10 cellular contexts compared by ENCODE assay signal in genomic region chr19:38733493-38734175, GRCh38. TPM values are rescaled to one million over a fixed set of nuclear protein-coding genes. Genes with fewer than 3 reads are reported as not detected.
A peak's percentile ranks its signal among the peaks of the same experiment; 100 is the strongest.
DNase-seq lines count a peak whose midpoint lies in the region; ATAC-seq and TF ChIP-seq lines count a peak whose summit lies in the region.
"Had no signal": no experiment of that assay in that cellular context is flagged by ENCODE, and none has a peak within 500 bp of the region (broad histone marks: within the 10 kb centered on the region; RNA-seq: fewer than 3 reads in every experiment).

No MANE protein-coding gene starts in this region.

- peak overlapping the region in 3 of 10 donors; percentile 38 to 83 (median 67) for H3K4me3 Mint-ChIP-seq in naive thymus-derived CD4-positive, alpha-beta T cell

- H3K27ac ChIP-seq in AG04450 (ENCODE audit: low read depth, low read length) (peak overlapping the region; percentile 52), mammary epithelial cell (ENCODE audit: insufficient read depth, low read depth, low read length) (peak overlapping the region; percentile 15)
- H3K27ac ChIP-seq in naive thymus-derived CD4-positive, alpha-beta T cell (ENCODE audit: low read depth, low read length), result peak overlapping the region; percentile 47

- CTCF ChIA-PET in AG04450 (lab: Charles Lee), result interaction anchor here (0.9 to 1.8 kb wide), 3 partner anchors 36 to 197 kb away, joined by 3 to 13 read pairs (median 7); partner anchors contain the start of genes MRPS12 and SARS2
- CTCF ChIA-PET in mammary epithelial cell (lab: Charles Lee; ENCODE audit: low non-redundant PET), result no interaction called here
- CTCF ChIA-PET in naive thymus-derived CD4-positive, alpha-beta T cell (lab: Charles Lee), result interaction anchor here (0.6 to 2.3 kb wide), 4 partner anchors 9 to 221 kb away, joined by 4 to 6 read pairs (median 4); partner anchors contain the start of genes MRPS12 and SARS2

- no peak for ATAC-seq in naive thymus-derived CD4-positive, alpha-beta T cell

- no TSS peak for BruUV-seq in mammary epithelial cell (replicated peaks; lab: Mats Ljungman, UMichigan)

- no peak overlapping the region for H2AFZ ChIP-seq in mammary epithelial cell (ENCODE audit: low read depth, low read length)

- no peaks in the 10 kb centered on the region for H4K20me1 ChIP-seq in mammary epithelial cell (ENCODE audit: insufficient read depth, low read length)

- H3K9me3 ChIP-seq in AG04450 (ENCODE audit: control insufficient read depth, insufficient read depth, low read length), result no peaks in the 10 kb centered on the region
- H3K9me3 ChIP-seq in mammary epithelial cell (replicated peaks; ENCODE audit: insufficient read depth, low read length), result no peaks in the 10 kb centered on the region
- no peaks in the 10 kb centered on the region for H3K9me3 ChIP-seq in naive thymus-derived CD4-positive, alpha-beta T cell (ENCODE audit: control insufficient read depth in 2 of 3, low read length in 3 of 3)

- TF ChIP-seq CTCF in AG04450 (IDR thresholded peaks at IDR 0.05; ENCODE audit: low read depth, low read length) (no peak), mammary epithelial cell (conservative IDR thresholded peaks at IDR 0.05 in 1 of 2, IDR thresholded peaks at IDR 0.05 in 1 of 2; ENCODE audit: extremely low read depth in 1 of 2, insufficient read depth in 1 of 2, low read depth in 1 of 2, low read length in 2 of 2) (no peak)

- DNase-seq in AG04450 (ENCODE audit: low read depth, low spot score) (no peak), LHCN-M2 (ENCODE audit: low read depth) (peak; percentile 35), mammary epithelial cell (peak; percentile 48), DMS153 (lab: John Stamatoyannopoulos, UW) (no peak), AG20443 (ENCODE audit: low spot score) (no peak), NCI-H1694 treated with DMSO at 0.1 percent for 48 hours (lab: John Stamatoyannopoulos, UW) (no peak), NCI-H1105 treated with DMSO at 0.1 percent for 48 hours (lab: John Stamatoyannopoulos, UW) (no peak)
- no peak for DNase-seq in naive thymus-derived CD4-positive, alpha-beta T cell
- DNase-seq: erythroblast, GDM1 had no signal

- WGBS in mammary epithelial cell (ENCODE audit: low coverage, missing lambda C conversion rate), result 67% methylated on average over 2 of the region's 6 CpGs

- peaks cover 20% of the 10 kb centered on the region for H3K36me3 ChIP-seq in mammary epithelial cell (ENCODE audit: insufficient read depth, low read length)
- no peaks in the 10 kb centered on the region for H3K36me3 ChIP-seq in naive thymus-derived CD4-positive, alpha-beta T cell (ENCODE audit: control insufficient read depth in 2 of 3, insufficient read depth in 3 of 3, low read length in 3 of 3)

- H3K4me3 ChIP-seq in AG04450 (ENCODE audit: low read depth, low read length) (no peak overlapping the region), mammary epithelial cell (replicated peaks in 1 of 3; ENCODE audit: insufficient read depth in 1 of 3, low read depth in 2 of 3, low read length in 3 of 3) (no peak overlapping the region)
- H3K4me3 ChIP-seq in naive thymus-derived CD4-positive, alpha-beta T cell (ENCODE audit: low read length), result no peak overlapping the region

- POLR2A ChIA-PET in AG04450 (lab: Yijun Ruan, JAX), result interaction anchor here (0.6 to 1.1 kb wide), 4 partner anchors 86 to 116 kb away, joined by 3 to 5 read pairs (median 5); partner anchors contain the start of gene ACTN4
- POLR2A ChIA-PET in naive thymus-derived CD4-positive, alpha-beta T cell (lab: Charles Lee), result interaction anchor here (1.1 to 3.8 kb wide), 4 partner anchors 36 to 198 kb away, joined by 3 to 17 read pairs (median 4); partner anchors contain the start of genes HNRNPL, MRPS12 and SARS2

- peaks cover 0 to 10% (median 0%) of the 10 kb centered on the region in 5 donors for H3K27me3 Mint-ChIP-seq in naive thymus-derived CD4-positive, alpha-beta T cell

- H3K4me1 Mint-ChIP-seq in naive thymus-derived CD4-positive, alpha-beta T cell, result peaks cover 13 to 51% (median 29%) of the 10 kb centered on the region in 7 donors

- in situ Hi-C loops in mammary epithelial cell (cut with MboI; ENCODE audit: low sequenced_read_pairs in 2 of 2), result loop anchor here in 1 of 2 donors (25.0 kb wide), 1 partner anchor 104 kb away; the partner anchor contains the start of genes ECH1 and HNRNPL

- intact Hi-C loops in mammary epithelial cell (cut with micrococcal nuclease), result loop anchor here (1.0 to 2.0 kb wide), 2 partner anchors 105 to 197 kb away; partner anchors contain the start of genes MRPS12 and SARS2
- intact Hi-C loops in naive thymus-derived CD4-positive, alpha-beta T cell (cut with micrococcal nuclease), result loop anchor here (2.0 to 5.0 kb wide), 7 partner anchors 77 to 331 kb away; partner anchors contain the start of genes ECH1 (in 2 of the 2) and FAM98C (in 1 of the 2)

- H3K4me2 ChIP-seq in mammary epithelial cell (ENCODE audit: insufficient read depth, low read depth, low read length), result no peak overlapping the region

- peaks cover 0 to 1% (median 0%) of the 10 kb centered on the region in 11 donors for H3K9me3 Mint-ChIP-seq in naive thymus-derived CD4-positive, alpha-beta T cell

- H3K36me3 Mint-ChIP-seq in naive thymus-derived CD4-positive, alpha-beta T cell, result peaks cover 0 to 13% (median 0%) of the 10 kb centered on the region in 5 donors

- dilution Hi-C loops in mammary epithelial cell (cut with HindIII; ENCODE audit: low sequenced_read_pairs), result no loop called here

- H3K4me1 ChIP-seq in mammary epithelial cell (ENCODE audit: insufficient read depth, low read length), result peaks cover 30% of the 10 kb centered on the region
- peaks cover 15 to 17% of the 10 kb centered on the region in 2 donors for H3K4me1 ChIP-seq in naive thymus-derived CD4-positive, alpha-beta T cell (ENCODE audit: control insufficient read depth in 2 of 2, insufficient read depth in 2 of 2, low read length in 2 of 2)

- H3K79me2 ChIP-seq in mammary epithelial cell (ENCODE audit: insufficient read depth, low read length), result peaks cover 6% of the 10 kb centered on the region

- H3K9ac ChIP-seq in mammary epithelial cell (ENCODE audit: insufficient read depth, low read length), result no peak overlapping the region

- peaks cover 3% of the 10 kb centered on the region for H3K27me3 ChIP-seq in AG04450 (ENCODE audit: control insufficient read depth, insufficient read depth, low read length)
- no peaks in the 10 kb centered on the region for H3K27me3 ChIP-seq in mammary epithelial cell (ENCODE audit: insufficient read depth, low read length)
- H3K27me3 ChIP-seq in naive thymus-derived CD4-positive, alpha-beta T cell (ENCODE audit: control insufficient read depth in 2 of 2, insufficient read depth in 2 of 2, low read length in 2 of 2), result no peaks in the 10 kb centered on the region

- H3K27ac Mint-ChIP-seq in naive thymus-derived CD4-positive, alpha-beta T cell, result peak overlapping the region in 6 of 9 donors; percentile 28 to 86 (median 70)

RNA-seq across cellular contexts. Expression of gene CAPN12, which starts 10.6 kb away (rescaled TPM):
- polyA plus RNA-seq in AG04450 (2011; rRNA removed) (0.66 and 0.69 TPM in 2 replicates), mammary epithelial cell (4.6 TPM)
- polyA minus RNA-seq in AG04450 (2011; rRNA and poly(A)+ RNA removed), result not detected in 2 replicates
- total RNA-seq in LHCN-M2 (2014; rRNA removed) (not detected in 2 replicates), mammary epithelial cell (1 to 10 TPM in 1 of 2 donors, under 1 TPM in 1; 0.49 to 1.0 TPM)
- 0.09 TPM for polyA plus RNA-seq in LHCN-M2 (2012)
- not detected for polyA minus RNA-seq in mammary epithelial cell
- total RNA-seq in naive thymus-derived CD4-positive, alpha-beta T cell, result 1 to 10 TPM; 2.5 to 5.1 (median 2.7) TPM
- polyA plus RNA-seq in naive thymus-derived CD4-positive, alpha-beta T cell, result under 1 TPM in 1 of 2 donors, not detected in 1; 0.84 TPM

RNA-seq across cellular contexts. Expression of gene LGALS7, which starts 39.7 kb away (rescaled TPM):
- polyA plus RNA-seq in AG04450 (2011; rRNA removed), result not detected in 2 replicates
- polyA minus RNA-seq in AG04450 (2011; rRNA and poly(A)+ RNA removed), result not detected in 2 replicates
- total RNA-seq in LHCN-M2 (2014; rRNA removed), result not detected in 2 replicates
- polyA plus RNA-seq in LHCN-M2 (2012), result not detected
- total RNA-seq in mammary epithelial cell, result 1 to 10 TPM in 1 of 2 donors, not detected in 1; 6.3 TPM
- polyA plus RNA-seq in mammary epithelial cell, result 50.4 TPM
- polyA minus RNA-seq in mammary epithelial cell, result 16.3 TPM
- total RNA-seq in naive thymus-derived CD4-positive, alpha-beta T cell, result not detected
- not detected for polyA plus RNA-seq in naive thymus-derived CD4-positive, alpha-beta T cell

RNA-seq across cellular contexts. Expression of gene LGALS7B, which starts 55.4 kb away (rescaled TPM):
- polyA plus RNA-seq in AG04450 (2011; rRNA removed), result not detected in 2 replicates
- not detected in 2 replicates for polyA minus RNA-seq in AG04450 (2011; rRNA and poly(A)+ RNA removed)
- not detected in 2 replicates for total RNA-seq in LHCN-M2 (2014; rRNA removed)
- not detected for polyA plus RNA-seq in LHCN-M2 (2012)
- total RNA-seq in mammary epithelial cell, result 100 to 1,000 TPM in 1 of 2 donors, under 1 TPM in 1; 0.73 to 210 TPM
- 688 TPM for polyA plus RNA-seq in mammary epithelial cell
- polyA minus RNA-seq in mammary epithelial cell, result 2.2 TPM
- not detected for total RNA-seq in naive thymus-derived CD4-positive, alpha-beta T cell
- polyA plus RNA-seq in naive thymus-derived CD4-positive, alpha-beta T cell, result not detected

Comparison
In these comparisons a context has a peak if more than half of its experiments do, and no peak if none do; other contexts are left out.
1. DNase-seq: peak in LHCN-M2 (single experiment) and mammary epithelial cell (single experiment); none in AG04450 (single experiment), naive thymus-derived CD4-positive, alpha-beta T cell (0 of 9), DMS153 (single experiment), AG20443 (single experiment), NCI-H1694 treated with DMSO at 0.1 percent for 48 hours (single experiment) and NCI-H1105 treated with DMSO at 0.1 percent for 48 hours (single experiment).
2. Peak in every context shown above with its lines, with median percentiles within 50 percentile points of each other: H3K27ac ChIP-seq.